In genomic region chr9:109918359-109919163, GRCh38 we compare ENCODE assay signal across 8 cellular contexts.
DNase-seq lines count a peak whose midpoint lies in the region; ATAC-seq and TF ChIP-seq lines count a peak whose summit lies in the region.

No MANE protein-coding gene starts in this region.

- peak; percentile 70 for DNase-seq in NCI-H2081 treated with DMSO at 0.1 percent for 48 hours (lab: John Stamatoyannopoulos, UW)
- DNase-seq in activated naive CD8-positive, alpha-beta T cell treated with anti-CD3 and anti-CD28 coated beads for 36 hours = no peak
- DNase-seq in stimulated activated CD8-positive, alpha-beta memory T cell treated with anti-CD3 and anti-CD28 coated beads, Interleukin-4, amount 100 ng/mL, for 48 hours = peak; percentile 68
- no peak for DNase-seq in brain microvascular endothelial cell
- no peak for DNase-seq in GDM1 (lab: John Stamatoyannopoulos, UW)

- no peaks in the 10 kb centered on the region for H3K9me3 Mint-ChIP-seq in activated naive CD8-positive, alpha-beta T cell treated with anti-CD3 and anti-CD28 coated beads for 36 hours

- H3K4me3 Mint-ChIP-seq in activated naive CD8-positive, alpha-beta T cell treated with anti-CD3 and anti-CD28 coated beads for 36 hours = no peak overlapping the region

- in situ Hi-C loops in brain microvascular endothelial cell (cut with HindIII; ENCODE audit: low pct_ligation_motif_present, low sequenced_read_pairs) = no loop called here

- no peak overlapping the region for H3K4me3 ChIP-seq in brain microvascular endothelial cell (ENCODE audit: low read depth, low read length)

- H3K27me3 Mint-ChIP-seq in activated naive CD8-positive, alpha-beta T cell treated with anti-CD3 and anti-CD28 coated beads for 36 hours = no peaks in the 10 kb centered on the region

- no peaks in the 10 kb centered on the region for H3K27me3 ChIP-seq in brain microvascular endothelial cell (replicated peaks)

- no peak overlapping the region for H3K27ac ChIP-seq in brain microvascular endothelial cell

- ATAC-seq in GM18867 (IDR thresholded peaks at IDR 0.05; ENCODE audit: unreplicated experiment) (peak; percentile 61), HG02798 (IDR thresholded peaks at IDR 0.05; ENCODE audit: poor library complexity, unreplicated experiment) (peak; percentile 63), SK-N-SH treated with all-trans-retinoic acid at 6 μM for 48 hours (no peak)

- H3K36me3 Mint-ChIP-seq in activated naive CD8-positive, alpha-beta T cell treated with anti-CD3 and anti-CD28 coated beads for 36 hours = no peaks in the 10 kb centered on the region

- H3K27ac Mint-ChIP-seq in activated naive CD8-positive, alpha-beta T cell treated with anti-CD3 and anti-CD28 coated beads for 36 hours = peak overlapping the region; percentile 32

- no peaks in the 10 kb centered on the region for H3K36me3 ChIP-seq in brain microvascular endothelial cell (replicated peaks)

- TF ChIP-seq CTCF in brain microvascular endothelial cell (IDR thresholded peaks at IDR 0.05; ENCODE audit: low read depth, low read length, missing control alignments) = no peak

- peaks cover 8% of the 10 kb centered on the region for H3K4me1 Mint-ChIP-seq in activated naive CD8-positive, alpha-beta T cell treated with anti-CD3 and anti-CD28 coated beads for 36 hours

TF ChIP-seq in SK-N-SH treated with all-trans-retinoic acid at 6 μM for 48 hours, 23 proteins besides CTCF, POLR2A, EP300 and RAD21:
- no peak for TF ChIP-seq OSR1 (CRISPR knock-in tag; IDR thresholded peaks at IDR 0.05)
- no peak for TF ChIP-seq ZNF565 (CRISPR knock-in tag; conservative IDR thresholded peaks at IDR 0.05; ENCODE audit: low read depth)
- no peak for TF ChIP-seq ARNTL (CRISPR knock-in tag; IDR thresholded peaks at IDR 0.05; ENCODE audit: borderline replicate concordance, low read depth)
- TF ChIP-seq CSRNP3 (CRISPR knock-in tag; IDR thresholded peaks at IDR 0.05) = no peak
- TF ChIP-seq ZNF8 (CRISPR knock-in tag; IDR thresholded peaks at IDR 0.05) = no peak
- no peak for TF ChIP-seq POU6F1 (CRISPR knock-in tag; IDR thresholded peaks at IDR 0.05; ENCODE audit: borderline replicate concordance, low read depth)
- no peak for TF ChIP-seq ZFP3 (CRISPR knock-in tag; IDR thresholded peaks at IDR 0.05)
- no peak for TF ChIP-seq TOX (CRISPR knock-in tag; IDR thresholded peaks at IDR 0.05; ENCODE audit: borderline replicate concordance)
- TF ChIP-seq PATZ1 (CRISPR knock-in tag; IDR thresholded peaks at IDR 0.05; ENCODE audit: borderline replicate concordance) = no peak
- no peak for TF ChIP-seq PPARA (CRISPR knock-in tag; IDR thresholded peaks at IDR 0.05; ENCODE audit: borderline replicate concordance)

Comparison
In these comparisons a context has a peak if more than half of its experiments do, and no peak if none do; other contexts are left out.
1. DNase-seq: peak in NCI-H2081 treated with DMSO at 0.1 percent for 48 hours (single experiment) and stimulated activated CD8-positive, alpha-beta memory T cell treated with anti-CD3 and anti-CD28 coated beads, Interleukin-4, amount 100 ng/mL, for 48 hours (single experiment); none in activated naive CD8-positive, alpha-beta T cell treated with anti-CD3 and anti-CD28 coated beads for 36 hours (single experiment), brain microvascular endothelial cell (single experiment) and GDM1 (single experiment).